ENCODE assay signal across 31 cellular contexts in the genomic region with DNA sequence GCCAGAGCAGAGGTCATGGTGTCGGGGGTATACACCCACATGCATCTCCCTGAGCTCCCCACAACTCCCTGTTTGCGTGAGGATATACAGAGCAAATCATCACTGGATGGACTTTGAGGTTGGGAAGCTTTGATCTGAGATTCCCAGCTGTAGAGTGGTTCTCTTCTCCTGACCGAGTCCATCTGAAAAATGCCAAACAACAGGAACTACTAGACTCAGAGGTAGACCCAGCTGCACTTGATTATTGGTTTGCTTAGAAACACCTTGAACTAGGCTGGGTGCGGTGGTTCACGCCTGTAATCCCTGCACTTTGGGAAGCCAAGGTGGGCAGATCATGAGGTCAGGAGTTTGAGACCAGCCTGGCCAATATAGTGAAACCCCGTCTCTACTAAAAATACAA.
"Had no signal": no experiment of that assay in that cellular context is flagged by ENCODE, and none has a peak within 500 bp of the region (broad histone marks: within the 10 kb centered on the region; RNA-seq: fewer than 3 reads in every experiment).

No MANE protein-coding gene starts in this region.

- DNase-seq: natural killer cell; occipital lobe; ovary; posterior cingulate gyrus; psoas muscle; right cardiac atrium; spleen; stimulated activated CD4-positive, alpha-beta T cell treated with anti-CD3 and anti-CD28 coated beads, Interleukin-12 subunit alpha, Interleukin-12 subunit beta, amount 100 ng/mL, for 4 hours; stimulated activated CD4-positive, alpha-beta T cell treated with anti-CD3 and anti-CD28 coated beads, Interleukin-1b, Interleukin-23, amount 100 ng/mL, for 48 hours; stimulated activated CD4-positive, alpha-beta T cell treated with anti-CD3 and anti-CD28 coated beads, Interleukin-4, amount 100 ng/mL, for 1 hour; stimulated activated CD4-positive, alpha-beta T cell treated with anti-CD3 and anti-CD28 coated beads, Interleukin-4, amount 100 ng/mL, for 4 hours; stimulated activated CD8-positive, alpha-beta memory T cell treated with anti-CD3 and anti-CD28 coated beads, Interleukin-4, amount 100 ng/mL, for 48 hours; stimulated activated naive CD4-positive, alpha-beta T cell; stimulated activated naive CD8-positive, alpha-beta T cell treated with anti-CD3 and anti-CD28 coated beads, Interleukin-15, amount 100 ng/mL, for 72 hours; stimulated activated naive CD8-positive, alpha-beta T cell treated with anti-CD3 and anti-CD28 coated beads, Interleukin-15, Interleukin-2, amounts not matched to agents 100 U/mL and 50 U/mL, for 24 hours; substantia nigra; testis; tibial artery; transverse colon; upper lobe of right lung; uterus had no signal

- H3K4me2 ChIP-seq: neural progenitor cell, smooth muscle cell had no signal

- H3K36me3 Mint-ChIP-seq: natural killer cell; neural progenitor cell; stimulated activated memory B cell treated with anti-CD40 and anti-IgM and Interleukin-4, amounts not matched to agents 10 μg/mL and 1 μg/mL and 100 μg/mL, for 72 hours had no signal

- H3K4me1 Mint-ChIP-seq: natural killer cell; stimulated activated memory B cell treated with anti-CD40 and anti-IgM and Interleukin-4, amounts not matched to agents 10 μg/mL and 1 μg/mL and 100 μg/mL, for 72 hours; stimulated activated naive CD8-positive, alpha-beta T cell treated with anti-CD3 and anti-CD28 coated beads, Interleukin-15, amount 100 ng/mL, for 72 hours had no signal

- H3K9me3 ChIP-seq: ovary, psoas muscle, spleen, suprapubic skin, testis, tibial artery, transverse colon, upper lobe of right lung, uterus had no signal

- H3K27ac ChIP-seq: neural progenitor cell, ovary, parathyroid adenoma, psoas muscle, skin epidermis, spleen, suprapubic skin, testis, tibial artery, transverse colon, upper lobe of right lung, uterus had no signal

- H3K9me3 Mint-ChIP-seq: natural killer cell; nephron; stimulated activated memory B cell treated with anti-CD40 and anti-IgM and Interleukin-4, amounts not matched to agents 10 μg/mL and 1 μg/mL and 100 μg/mL, for 72 hours; stimulated activated naive CD8-positive, alpha-beta T cell treated with anti-CD3 and anti-CD28 coated beads, Interleukin-15, amount 100 ng/mL, for 72 hours; type B pancreatic cell had no signal

- H3K27me3 ChIP-seq: neural progenitor cell, ovary, suprapubic skin, testis, tibial artery, transverse colon, upper lobe of right lung, uterus had no signal

- H3K36me3 ChIP-seq: neural progenitor cell, ovary, spleen, suprapubic skin, tibial artery, transverse colon, upper lobe of right lung, uterus had no signal

- H3K4me3 ChIP-seq: neural progenitor cell, ovary, psoas muscle, skin epidermis, smooth muscle cell, spleen, suprapubic skin, testis, tibial artery, transverse colon, upper lobe of right lung, uterus had no signal

- H3K4me1 ChIP-seq: neural progenitor cell, parathyroid adenoma, psoas muscle, suprapubic skin, tibial artery, upper lobe of right lung, uterus had no signal

- H3K27ac Mint-ChIP-seq: natural killer cell; neural progenitor cell; progenitor cell of endocrine pancreas; stimulated activated memory B cell treated with anti-CD40 and anti-IgM and Interleukin-4, amounts not matched to agents 10 μg/mL and 1 μg/mL and 100 μg/mL, for 72 hours; stimulated activated naive CD8-positive, alpha-beta T cell treated with anti-CD3 and anti-CD28 coated beads, Interleukin-15, amount 100 ng/mL, for 72 hours; type B pancreatic cell had no signal

- H3K4me3 Mint-ChIP-seq: natural killer cell; nephron; neural progenitor cell; stimulated activated memory B cell treated with anti-CD40 and anti-IgM and Interleukin-4, amounts not matched to agents 10 μg/mL and 1 μg/mL and 100 μg/mL, for 72 hours; stimulated activated naive CD8-positive, alpha-beta T cell treated with anti-CD3 and anti-CD28 coated beads, Interleukin-15, amount 100 ng/mL, for 72 hours; type B pancreatic cell had no signal

- H3K79me2 ChIP-seq: parathyroid adenoma had no signal

- H3K9ac ChIP-seq: neural progenitor cell, parathyroid adenoma had no signal

- H2AFZ ChIP-seq: neural progenitor cell, parathyroid adenoma had no signal

- ATAC-seq: psoas muscle; right cardiac atrium; sciatic nerve; stimulated activated memory B cell treated with anti-CD40 and anti-IgM and Interleukin-4, amounts not matched to agents 10 μg/mL and 1 μg/mL and 100 μg/mL, for 72 hours; stimulated activated naive CD8-positive, alpha-beta T cell treated with anti-CD3 and anti-CD28 coated beads, Interleukin-15, amount 100 ng/mL, for 72 hours; stimulated activated naive CD8-positive, alpha-beta T cell treated with anti-CD3 and anti-CD28 coated beads, Interleukin-15, Interleukin-2, amounts not matched to agents 100 U/mL and 50 U/mL, for 24 hours; upper lobe of right lung had no signal
